Comparison of ENCODE assay signal across 30 cellular contexts in genomic region chr10:43099928-43100327, GRCh38. TPM values are rescaled to one million over a fixed set of nuclear protein-coding genes. Genes with fewer than 3 reads are reported as not detected.
DNase-seq lines count a peak whose midpoint lies in the region; ATAC-seq and TF ChIP-seq lines count a peak whose summit lies in the region.
"Had no signal": no experiment of that assay in that cellular context is flagged by ENCODE, and none has a peak within 500 bp of the region (broad histone marks: within the 10 kb centered on the region; RNA-seq: fewer than 3 reads in every experiment).

No MANE protein-coding gene starts in this region.

- H3K9ac ChIP-seq in SK-N-SH, result no peak overlapping the region
- H3K9ac ChIP-seq: BLaER1; BLaER1 treated with 17β-estradiol and CSF1 and Interleukin-3, amounts not matched to agents 10 nM and 100 nM had no signal

- H4K20me1 ChIP-seq in SK-N-SH (ENCODE audit: insufficient read depth), result no peaks in the 10 kb centered on the region
- H4K20me1 ChIP-seq: BLaER1; BLaER1 treated with 17β-estradiol and CSF1 and Interleukin-3, amounts not matched to agents 10 nM and 100 nM had no signal

- H3K9me3 ChIP-seq in SK-N-SH (no peaks in the 10 kb centered on the region), T-helper 17 cell (ENCODE audit: control insufficient read depth, low read length, poor library complexity, severe bottlenecking) (no peaks in the 10 kb centered on the region)
- H3K9me3 ChIP-seq: A549; BE2C; BLaER1; BLaER1 treated with 17β-estradiol and CSF1 and Interleukin-3, amounts not matched to agents 10 nM and 100 nM; Caco-2 had no signal

- 0 out of 4 replicates have a peak, but pooled peaks of 1 of the 2 experiments have one; percentile 50 for TF ChIP-seq EP300 in SK-N-SH (IDR thresholded peaks at IDR 0.05; ENCODE audit: borderline replicate concordance in 1 of 2, low read depth in 1 of 2, low read length in 1 of 2)

- POLR2A ChIA-PET in SK-N-SH (lab: Yijun Ruan, JAX), result no interaction called here

- no peaks in the 10 kb centered on the region for H3K36me3 Mint-ChIP-seq in T-helper 17 cell (ENCODE audit: low read depth)
- H3K36me3 Mint-ChIP-seq: CD4-positive, alpha-beta memory T cell; CD4-positive, CD25-positive, alpha-beta regulatory T cell; CD8-positive, alpha-beta memory T cell; CD8-positive, alpha-beta T cell had no signal

- peak; percentile 57 for DNase-seq in SK-N-SH
- DNase-seq in T-helper 17 cell, result no peak
- no peak for DNase-seq in NCI-H510A treated with DMSO at 0.1 percent for 48 hours (lab: John Stamatoyannopoulos, UW)
- DNase-seq: 8988T; ACHN; AML-193; BE2C; C1 segment of cervical spinal cord; Caco-2; Calu3; CD4-positive, alpha-beta memory T cell; CD4-positive, alpha-beta T cell; CD4-positive, CD25-positive, alpha-beta regulatory T cell; CD8-positive, alpha-beta memory T cell; CD8-positive, alpha-beta T cell; COR-L47; DMS 273 treated with DMSO at 0.1 percent for 48 hours; DMS153; DMS79; DMS79 treated with DMSO at 0.1 percent for 48 hours; DND-41; EL had no signal

- TF ChIP-seq CTCF in SK-N-SH (IDR thresholded peaks at IDR 0.05), result no peak

- H3K27me3 ChIP-seq in SK-N-SH (ENCODE audit: insufficient read depth), result no peaks in the 10 kb centered on the region
- H3K27me3 ChIP-seq: BE2C had no signal

- TF ChIP-seq RAD21 in SK-N-SH (IDR thresholded peaks at IDR 0.05; ENCODE audit: low read length), result no peak

- H3K79me2 ChIP-seq in SK-N-SH (ENCODE audit: insufficient read depth), result no peaks in the 10 kb centered on the region

- peaks cover 0 to 71% of the 10 kb centered on the region in 2 experiments; a peak in 2 of 4 replicates for H3K4me1 ChIP-seq in SK-N-SH (ENCODE audit: control insufficient read depth in 1 of 2, insufficient read depth in 2 of 2, low read depth in 1 of 2, low read length in 1 of 2)
- H3K4me1 ChIP-seq: A549, Caco-2 had no signal

- H3K27ac Mint-ChIP-seq in T-helper 17 cell, result peak overlapping the region; percentile 61
- H3K27ac Mint-ChIP-seq: B cell; CD14-positive monocyte; CD4-positive, alpha-beta T cell; CD4-positive, CD25-positive, alpha-beta regulatory T cell; CD8-positive, alpha-beta memory T cell; CD8-positive, alpha-beta T cell had no signal

- H3K4me2 ChIP-seq in SK-N-SH, result no peak overlapping the region
- H3K4me2 ChIP-seq: A549; BLaER1; BLaER1 treated with 17β-estradiol and CSF1 and Interleukin-3, amounts not matched to agents 10 nM and 100 nM had no signal

- ATAC-seq in SK-N-SH treated with all-trans-retinoic acid at 6 μM for 48 hours (no peak), T-helper 17 cell (no peak)
- ATAC-seq: A549; CD8-positive, alpha-beta T cell had no signal

- WGBS in SK-N-SH (ENCODE audit: low lambda C conversion rate), result 53% methylated on average over 4 of the region's 4 CpGs

- peaks cover 40% of the 10 kb centered on the region for H3K27me3 Mint-ChIP-seq in T-helper 17 cell

- peaks cover 6% of the 10 kb centered on the region for H3K4me1 Mint-ChIP-seq in T-helper 17 cell

- H3F3A ChIP-seq in SK-N-SH (replicated peaks; ENCODE audit: insufficient read depth), result no peaks in the 10 kb centered on the region

- no peaks in the 10 kb centered on the region for H3K9me2 ChIP-seq in SK-N-SH

- no peak overlapping the region for H3K4me3 Mint-ChIP-seq in T-helper 17 cell
- H3K4me3 Mint-ChIP-seq: B cell; CD14-positive monocyte; CD4-positive, alpha-beta memory T cell; CD4-positive, alpha-beta T cell; CD8-positive, alpha-beta memory T cell; CD8-positive, alpha-beta T cell had no signal

- H3K4me3 ChIP-seq in SK-N-SH (ENCODE audit: low read depth in 2 of 2, low read length in 1 of 2), result no peak overlapping the region; a peak in 1 of 4 replicates
- H3K4me3 ChIP-seq: A549; BLaER1; BLaER1 treated with 17β-estradiol and CSF1 and Interleukin-3, amounts not matched to agents 10 nM and 100 nM had no signal

- no peaks in the 10 kb centered on the region for H3K36me3 ChIP-seq in SK-N-SH (replicated peaks in 1 of 2; ENCODE audit: control insufficient read depth in 1 of 2, insufficient read depth in 2 of 2, low read length in 1 of 2)
- H3K36me3 ChIP-seq: BLaER1; BLaER1 treated with 17β-estradiol and CSF1 and Interleukin-3, amounts not matched to agents 10 nM and 100 nM had no signal

- H3K27ac ChIP-seq in SK-N-SH (ENCODE audit: low read depth in 2 of 2, low read length in 1 of 2), result peak overlapping the region in 1 of 2 experiments; percentile 63; a peak in 2 of 4 replicates
- H3K27ac ChIP-seq: 22Rv1; A549; BLaER1; BLaER1 treated with 17β-estradiol and CSF1 and Interleukin-3, amounts not matched to agents 10 nM and 100 nM; C4-2B had no signal

- H2AFZ ChIP-seq in SK-N-SH (ENCODE audit: low read depth), result no peak overlapping the region

- CTCF ChIA-PET in SK-N-SH (lab: Yijun Ruan, JAX), result interaction anchor here (0.6 to 5.4 kb wide), 4 partner anchors 18 to 234 kb away, joined by 3 to 32 read pairs (median 4); no protein-coding TSS in a partner anchor

TF ChIP-seq in SK-N-SH, 30 proteins besides CTCF, POLR2A, EP300 and RAD21:
- TF ChIP-seq ZBTB33 (IDR thresholded peaks at IDR 0.05; ENCODE audit: borderline replicate concordance, low read depth), result no peak
- TF ChIP-seq RCOR1 (IDR thresholded peaks at IDR 0.05; ENCODE audit: low read length), result peak; percentile 28; the same call in 1 of the 2 replicates
- TF ChIP-seq MXI1 (IDR thresholded peaks at IDR 0.05; ENCODE audit: low read depth, low read length), result peak; percentile 87
- no peak for TF ChIP-seq SMC3 (IDR thresholded peaks at IDR 0.05; ENCODE audit: low read depth, low read length)

TF ChIP-seq in SK-N-SH treated with all-trans-retinoic acid at 6 μM for 48 hours, 23 proteins besides CTCF, POLR2A, EP300 and RAD21:
- TF ChIP-seq ZC3H10 (CRISPR knock-in tag; IDR thresholded peaks at IDR 0.05) (no peak), ESRRG (CRISPR knock-in tag; IDR thresholded peaks at IDR 0.05) (no peak), RARB (CRISPR knock-in tag; IDR thresholded peaks at IDR 0.05) (no peak), ISL1 (CRISPR knock-in tag; IDR thresholded peaks at IDR 0.05) (no peak), TCF4 (CRISPR knock-in tag; IDR thresholded peaks at IDR 0.05; ENCODE audit: borderline replicate concordance) (no peak), BACH2 (CRISPR knock-in tag; IDR thresholded peaks at IDR 0.05; ENCODE audit: borderline replicate concordance) (no peak), ZNF8 (CRISPR knock-in tag; IDR thresholded peaks at IDR 0.05) (no peak), ARNTL (CRISPR knock-in tag; IDR thresholded peaks at IDR 0.05; ENCODE audit: borderline replicate concordance, low read depth) (no peak), TOX (CRISPR knock-in tag; IDR thresholded peaks at IDR 0.05; ENCODE audit: borderline replicate concordance) (no peak), GLIS3 (CRISPR knock-in tag; IDR thresholded peaks at IDR 0.05) (no peak), TSHZ2 (CRISPR knock-in tag; IDR thresholded peaks at IDR 0.05) (no peak), OSR1 (CRISPR knock-in tag; IDR thresholded peaks at IDR 0.05) (no peak), ZNF565 (CRISPR knock-in tag; conservative IDR thresholded peaks at IDR 0.05; ENCODE audit: low read depth) (no peak)
- TF ChIP-seq, protein P1, sequence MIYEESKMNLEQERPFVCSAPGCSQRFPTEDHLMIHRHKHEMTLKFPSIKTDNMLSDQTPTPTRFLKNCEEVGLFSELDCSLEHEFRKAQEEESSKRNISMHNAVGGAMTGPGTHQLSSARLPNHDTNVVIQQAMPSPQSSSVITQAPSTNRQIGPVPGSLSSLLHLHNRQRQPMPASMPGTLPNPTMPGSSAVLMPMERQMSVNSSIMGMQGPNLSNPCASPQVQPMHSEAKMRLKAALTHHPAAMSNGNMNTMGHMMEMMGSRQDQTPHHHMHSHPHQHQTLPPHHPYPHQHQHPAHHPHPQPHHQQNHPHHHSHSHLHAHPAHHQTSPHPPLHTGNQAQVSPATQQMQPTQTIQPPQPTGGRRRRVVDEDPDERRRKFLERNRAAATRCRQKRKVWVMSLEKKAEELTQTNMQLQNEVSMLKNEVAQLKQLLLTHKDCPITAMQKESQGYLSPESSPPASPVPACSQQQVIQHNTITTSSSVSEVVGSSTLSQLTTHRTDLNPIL (CRISPR knock-in tag; IDR thresholded peaks at IDR 0.05; ENCODE audit: low read depth), result no peak

RNA-seq across cellular contexts. Expression of gene RET, which starts 23.1 kb away (rescaled TPM):
- 3.2 and 6.8 TPM in 2 replicates for polyA plus RNA-seq in SK-N-SH (2012; rRNA removed)
- polyA plus RNA-seq in SK-N-SH (2012; cell fraction: cytosol; rRNA removed), result 5.8 and 12.3 TPM in 2 replicates
- polyA plus RNA-seq in SK-N-SH (2012; cell fraction: nucleus; rRNA removed), result 11.5 and 17.8 TPM in 2 replicates
- under 1 TPM in 1 of 2 donors, not detected in 1; 0.34 TPM for total RNA-seq in T-helper 17 cell
- total RNA-seq: Caco-2; Calu3; CD4-positive, alpha-beta memory T cell; CD4-positive, alpha-beta T cell; CD8-positive, alpha-beta T cell had no signal
- polyA plus RNA-seq: CD4-positive, alpha-beta memory T cell; CD4-positive, CD25-positive, alpha-beta regulatory T cell had no signal

RNA-seq across cellular contexts. Expression of gene CSGALNACT2, which starts 38.3 kb away (rescaled TPM):
- polyA plus RNA-seq in SK-N-SH (2012; rRNA removed), result 11.5 and 16.0 TPM in 2 replicates
- 16.1 and 21.2 TPM in 2 replicates for polyA plus RNA-seq in SK-N-SH (2012; cell fraction: cytosol; rRNA removed)
- 10.9 and 19.7 TPM in 2 replicates for polyA plus RNA-seq in SK-N-SH (2012; cell fraction: nucleus; rRNA removed)
- total RNA-seq in T-helper 17 cell, result 10 to 100 TPM; 38.9 to 51.4 TPM
